8 cellular contexts compared by ENCODE assay signal in genomic region chr3:167740961-167741587, GRCh38. TPM values are rescaled to one million over a fixed set of nuclear protein-coding genes. Genes with fewer than 3 reads are reported as not detected.
DNase-seq lines count a peak whose midpoint lies in the region; ATAC-seq and TF ChIP-seq lines count a peak whose summit lies in the region.

No MANE protein-coding gene starts in this region.

- peaks cover 13% of the 10 kb centered on the region; the same call in 1 of the 2 replicates for H3K4me1 ChIP-seq in Panc1 (ENCODE audit: control insufficient read depth, insufficient read depth, low read length)

- H3K4me1 Mint-ChIP-seq in memory B cell, result peaks cover 14% of the 10 kb centered on the region

- H3K36me3 ChIP-seq in Panc1 (ENCODE audit: control insufficient read depth, insufficient read depth, low read length), result no peaks in the 10 kb centered on the region; the same call in 1 of the 2 replicates

- H3K4me3 Mint-ChIP-seq in memory B cell, result no peak overlapping the region

- CTCF ChIA-PET in Panc1 (lab: Charles Lee), result interaction anchor here (0.6 kb wide), 1 partner anchor 321 kb away, joined by 3 read pairs; no protein-coding TSS in a partner anchor

- peak overlapping the region; percentile 28 for H3K27ac Mint-ChIP-seq in memory B cell

- POLR2A ChIA-PET in Panc1 (lab: Charles Lee), result no interaction called here

- H3K4me3 ChIP-seq in Panc1 (ENCODE audit: low read depth in 2 of 2, low read length in 2 of 2), result no peak overlapping the region

- in situ Hi-C loops in Panc1 (cut with HindIII; ENCODE audit: low pct_unique_long_range_greater_than_20kb, low sequenced_read_pairs), result no loop called here

- H3K9me3 Mint-ChIP-seq in memory B cell, result no peaks in the 10 kb centered on the region

- intact Hi-C loops in Panc1 (cut with micrococcal nuclease; ENCODE audit: unreplicated experiment), result no loop called here

- ATAC-seq in GM19467 (IDR thresholded peaks at IDR 0.05; ENCODE audit: unreplicated experiment) (peak; percentile 90), HG03354 (IDR thresholded peaks at IDR 0.05; ENCODE audit: poor library complexity, severe bottlenecking, unreplicated experiment) (peak; percentile 93), Panc1 (peak; percentile 98), memory B cell (ENCODE audit: low read depth) (peak; percentile 95)

- no TSS peak for BruUV-seq in Panc1 (replicated peaks; lab: Mats Ljungman, UMichigan)

- H3K9me3 ChIP-seq in Panc1 (ENCODE audit: control insufficient read depth, insufficient read depth, low read depth, low read length), result no peaks in the 10 kb centered on the region

- DNase-seq in NCI-H748 (lab: John Stamatoyannopoulos, UW; ENCODE audit: unreplicated experiment), result peak; percentile 17
- DNase-seq in NCI-H748 treated with DMSO at 0.1 percent for 48 hours (lab: John Stamatoyannopoulos, UW), result no peak
- no peak for DNase-seq in Panc1 (ENCODE audit: low read depth, low spot score)
- peak in 35 of 61 donors; percentile 2 to 61 (median 25) for DNase-seq in caudate nucleus (lab: John Stamatoyannopoulos, UW)
- peak in 1 of 2 donors; percentile 13 for DNase-seq in memory B cell (ENCODE audit: low spot score in 2 of 2)
- DNase-seq in DMS79 treated with DMSO at 0.1 percent for 48 hours (lab: John Stamatoyannopoulos, UW), result no peak

- no peak overlapping the region for H3K27ac ChIP-seq in Panc1 (ENCODE audit: low read length)
- H3K27ac ChIP-seq in caudate nucleus (ENCODE audit: low read depth, low read length), result no peak overlapping the region

- no peaks in the 10 kb centered on the region for H3K27me3 ChIP-seq in Panc1 (ENCODE audit: control insufficient read depth, insufficient read depth, low read length)

- peaks cover 2% of the 10 kb centered on the region for H3K36me3 Mint-ChIP-seq in memory B cell

- peak; percentile 77 for TF ChIP-seq CTCF in Panc1 (IDR thresholded peaks at IDR 0.05)

- no peaks in the 10 kb centered on the region for H3K27me3 Mint-ChIP-seq in memory B cell

RNA-seq across cellular contexts. Expression of gene SERPINI1, which starts 5.6 kb away (rescaled TPM):
- total RNA-seq in Panc1 (2021; ENCODE audit: unreplicated experiment), result 8.0 TPM
- polyA plus RNA-seq in Panc1 (2012; ENCODE audit: insufficient read length), result 6.3 TPM

RNA-seq across cellular contexts. Expression of gene PDCD10, which starts 6.4 kb away (rescaled TPM):
- total RNA-seq in Panc1 (2021; ENCODE audit: unreplicated experiment), result 83.5 TPM
- 50.1 TPM for polyA plus RNA-seq in Panc1 (2012; ENCODE audit: insufficient read length)

Comparison
In these comparisons a context has a peak if more than half of its experiments do, and no peak if none do; other contexts are left out.
1. DNase-seq: peak in NCI-H748 (single experiment) and caudate nucleus (35 of 61); none in NCI-H748 treated with DMSO at 0.1 percent for 48 hours (single experiment), Panc1 (single experiment) and DMS79 treated with DMSO at 0.1 percent for 48 hours (single experiment).
2. Peak in every context shown above with its lines, with median percentiles within 50 percentile points of each other: ATAC-seq.